ENCODE assay signal across 7 cellular contexts in genomic region chr7:87934699-87935372, GRCh38. TPM values are rescaled to one million over a fixed set of nuclear protein-coding genes. Genes with fewer than 3 reads are reported as not detected.
DNase-seq lines count a peak whose midpoint lies in the region; ATAC-seq, FAIRE-seq and TF ChIP-seq lines count a peak whose summit lies in the region.

No MANE protein-coding gene starts in this region.

- H3K4me3 ChIP-seq in GM06990 (replicated peaks; ENCODE audit: low read depth, low read length): peak overlapping the region; percentile 92
- peak overlapping the region; percentile 78 for H3K4me3 ChIP-seq in OCI-LY7 (ENCODE audit: low read depth, low read length, poor library complexity, severe bottlenecking)
- H3K4me3 ChIP-seq in bronchial epithelial cell (ENCODE audit: low read depth, low read length): peak overlapping the region; percentile 39
- peak overlapping the region; percentile 64 for H3K4me3 ChIP-seq in kidney epithelial cell (ENCODE audit: low read depth, low read length)

- peak overlapping the region; percentile 95 for H3K4me3 Mint-ChIP-seq in stimulated activated memory B cell treated with anti-CD40 and anti-IgM and Interleukin-4, amounts not matched to agents 10 μg/mL and 1 μg/mL and 100 μg/mL, for 72 hours

- peak; percentile 58 for DNase-seq in GM06990 (ENCODE audit: extremely low read depth, insufficient read length)
- DNase-seq in OCI-LY7 (ENCODE audit: low spot score): peak; percentile 36
- no peak for DNase-seq in bronchial epithelial cell (ENCODE audit: low read depth)
- DNase-seq in kidney epithelial cell (ENCODE audit: low read depth): no peak
- DNase-seq in D721Med (ENCODE audit: insufficient read length, low spot score): no peak

- H3K4me2 ChIP-seq in OCI-LY7 (ENCODE audit: low read length): peak overlapping the region; percentile 87

- H3K36me3 ChIP-seq in GM06990 (ENCODE audit: control insufficient read depth, insufficient read depth, low read length): no peaks in the 10 kb centered on the region
- peaks cover 24% of the 10 kb centered on the region for H3K36me3 ChIP-seq in OCI-LY7 (ENCODE audit: insufficient read depth, low read length)
- no peaks in the 10 kb centered on the region for H3K36me3 ChIP-seq in bronchial epithelial cell (ENCODE audit: control insufficient read depth, insufficient read depth, low read length)
- H3K36me3 ChIP-seq in kidney epithelial cell (ENCODE audit: control insufficient read depth, insufficient read depth, low read length): no peaks in the 10 kb centered on the region

- H3K9me3 ChIP-seq in OCI-LY7 (ENCODE audit: low read length): no peaks in the 10 kb centered on the region

- CTCF ChIA-PET in OCI-LY7 (lab: Charles Lee; ENCODE audit: unreplicated experiment): interaction anchor here (0.6 kb wide), 3 partner anchors 9 to 40 kb away, joined by 3 to 4 read pairs (median 4); no protein-coding TSS in a partner anchor

- H3K27ac ChIP-seq in OCI-LY7 (ENCODE audit: low read depth, low read length, poor library complexity, severe bottlenecking): peak overlapping the region; percentile 65

- H3K27me3 Mint-ChIP-seq in stimulated activated memory B cell treated with anti-CD40 and anti-IgM and Interleukin-4, amounts not matched to agents 10 μg/mL and 1 μg/mL and 100 μg/mL, for 72 hours: no peaks in the 10 kb centered on the region

- peaks cover 13% of the 10 kb centered on the region for H3K4me1 ChIP-seq in OCI-LY7 (ENCODE audit: insufficient read depth, low read length, poor library complexity, severe bottlenecking)

- BruUV-seq in OCI-LY7 (replicated peaks; lab: Mats Ljungman, UMichigan): no TSS peak

- H3K9me2 ChIP-seq in OCI-LY7 (ENCODE audit: insufficient read depth, low read length): no peaks in the 10 kb centered on the region

- no peaks in the 10 kb centered on the region for H3K36me3 Mint-ChIP-seq in stimulated activated memory B cell treated with anti-CD40 and anti-IgM and Interleukin-4, amounts not matched to agents 10 μg/mL and 1 μg/mL and 100 μg/mL, for 72 hours

- FAIRE-seq in bronchial epithelial cell (lab: Jason Lieb, UNC) (no peak), D721Med (lab: Jason Lieb, UNC) (no peak)

- H4K20me1 ChIP-seq in OCI-LY7 (ENCODE audit: insufficient read depth, low read length): no peaks in the 10 kb centered on the region

- no peaks in the 10 kb centered on the region for H3K9me3 Mint-ChIP-seq in stimulated activated memory B cell treated with anti-CD40 and anti-IgM and Interleukin-4, amounts not matched to agents 10 μg/mL and 1 μg/mL and 100 μg/mL, for 72 hours

- POLR2A ChIA-PET in OCI-LY7 (lab: Charles Lee): interaction anchor here (0.6 to 1.6 kb wide), 10 partner anchors 9 to 194 kb away, joined by 3 to 17 read pairs (median 4); no protein-coding TSS in a partner anchor

- no peaks in the 10 kb centered on the region for H3K27me3 ChIP-seq in GM06990 (replicated peaks; ENCODE audit: control insufficient read depth, insufficient read depth, low read length)
- peaks cover 4% of the 10 kb centered on the region for H3K27me3 ChIP-seq in bronchial epithelial cell (ENCODE audit: control insufficient read depth, insufficient read depth, low read length)
- H3K27me3 ChIP-seq in kidney epithelial cell (ENCODE audit: control insufficient read depth, insufficient read depth, low read length): peaks cover 4% of the 10 kb centered on the region

- ATAC-seq in HG02759 (IDR thresholded peaks at IDR 0.05; ENCODE audit: unreplicated experiment): peak; percentile 9
- peak; percentile 2 for ATAC-seq in stimulated activated memory B cell treated with anti-CD40 and anti-IgM and Interleukin-4, amounts not matched to agents 10 μg/mL and 1 μg/mL and 100 μg/mL, for 72 hours

- no peaks in the 10 kb centered on the region for H3K79me2 ChIP-seq in OCI-LY7 (ENCODE audit: insufficient read depth, low read depth, low read length)

- intact Hi-C loops in OCI-LY7 (cut with micrococcal nuclease; ENCODE audit: unreplicated experiment): loop anchor here (1.0 to 10.0 kb wide), 5 partner anchors 59 to 718 kb away; partner anchors contain the start of genes CROT, DBF4, SLC25A40 and TMEM243

- H3K27ac Mint-ChIP-seq in stimulated activated memory B cell treated with anti-CD40 and anti-IgM and Interleukin-4, amounts not matched to agents 10 μg/mL and 1 μg/mL and 100 μg/mL, for 72 hours: peak overlapping the region; percentile 64

- TF ChIP-seq CTCF in GM06990 (IDR thresholded peaks at IDR 0.05; ENCODE audit: insufficient read depth, low read length, poor library complexity, severe bottlenecking): no peak
- no peak for TF ChIP-seq CTCF in OCI-LY7 (conservative IDR thresholded peaks at IDR 0.05; ENCODE audit: low read length)
- TF ChIP-seq CTCF in bronchial epithelial cell (IDR thresholded peaks at IDR 0.05; ENCODE audit: insufficient read depth, low read length, severe bottlenecking): no peak
- TF ChIP-seq CTCF in kidney epithelial cell (IDR thresholded peaks at IDR 0.05; ENCODE audit: insufficient read depth, low read length, poor library complexity, severe bottlenecking): no peak
- no peak for TF ChIP-seq CTCF in D721Med (IDR thresholded peaks at IDR 0.05; ENCODE audit: insufficient read depth, missing control alignments)

- H3K4me1 Mint-ChIP-seq in stimulated activated memory B cell treated with anti-CD40 and anti-IgM and Interleukin-4, amounts not matched to agents 10 μg/mL and 1 μg/mL and 100 μg/mL, for 72 hours: peaks cover 13% of the 10 kb centered on the region

- peak overlapping the region; percentile 80 for H2AFZ ChIP-seq in OCI-LY7 (ENCODE audit: low read length)

RNA-seq across cellular contexts. Expression of gene ADAM22, which starts 0.8 kb away (rescaled TPM):
- total RNA-seq in OCI-LY7 (2014; rRNA removed; shearing (Covaris generic)): 12.0 and 20.4 TPM in 2 replicates
- total RNA-seq in OCI-LY7 (2022) (13.6 and 14.6 TPM in 2 replicates), bronchial epithelial cell (under 0.01 TPM in 1 of 2 replicates, not detected in the other), kidney epithelial cell (0.89 and 1.4 TPM in 2 replicates)

RNA-seq across cellular contexts. Expression of gene DBF4, which starts 58.5 kb away (rescaled TPM):
- 83.9 and 99.2 TPM in 2 replicates for total RNA-seq in OCI-LY7 (2014; rRNA removed; shearing (Covaris generic))
- 87.9 and 95.0 TPM in 2 replicates for total RNA-seq in OCI-LY7 (2022)
- total RNA-seq in bronchial epithelial cell: 5.8 and 9.7 TPM in 2 replicates
- 17.0 and 22.8 TPM in 2 replicates for total RNA-seq in kidney epithelial cell

RNA-seq across cellular contexts. Expression of gene SLC25A40, which starts 58.7 kb away (rescaled TPM):
- total RNA-seq in OCI-LY7 (2014; rRNA removed; shearing (Covaris generic)): 21.0 and 22.0 TPM in 2 replicates
- total RNA-seq in OCI-LY7 (2022): 53.6 and 66.1 TPM in 2 replicates
- total RNA-seq in bronchial epithelial cell: 2.6 and 3.9 TPM in 2 replicates
- total RNA-seq in kidney epithelial cell: 10.5 and 25.3 TPM in 2 replicates

Comparison
In these comparisons a context has a peak if more than half of its experiments do, and no peak if none do; other contexts are left out.
1. DNase-seq: peak in GM06990 (single experiment) and OCI-LY7 (single experiment); none in bronchial epithelial cell (single experiment), kidney epithelial cell (single experiment) and D721Med (single experiment).
2. H3K4me3 ChIP-seq: peak in every context shown above with its lines; median percentile 92 in GM06990; 78 in OCI-LY7; 64 in kidney epithelial cell; 39 in bronchial epithelial cell.